In genomic region chr1:109804660-109805059, GRCh38 we compare ENCODE assay signal across 22 cellular contexts. TPM values are rescaled to one million over a fixed set of nuclear protein-coding genes. Genes with fewer than 3 reads are reported as not detected.
DNase-seq lines count a peak whose midpoint lies in the region; TF ChIP-seq lines count a peak whose summit lies in the region.
"Had no signal": no experiment of that assay in that cellular context is flagged by ENCODE, and none has a peak within 500 bp of the region (broad histone marks: within the 10 kb centered on the region; RNA-seq: fewer than 3 reads in every experiment).

No MANE protein-coding gene starts in this region.

- POLR2A ChIA-PET in activated CD4-positive, alpha-beta memory T cell treated with anti-CD3 and anti-CD28 coated beads, Interleukin-2, amount 10 ng/mL, durations not matched to agents 7 days and 5 days (lab: Charles Lee) = interaction anchor here (1.7 to 6.8 kb wide), 4 partner anchors 8 to 101 kb away, joined by 6 to 137 read pairs (median 42); no protein-coding TSS in a partner anchor

- peak overlapping the region; percentile 93 for H3K27ac Mint-ChIP-seq in T-helper 2 cell treated with Interferon-gamma antibody and Interleukin-4, amounts not matched to agents 5 μg/mL and 100 μg/mL, for 36 hours
- H3K27ac Mint-ChIP-seq in activated CD4-positive, alpha-beta memory T cell treated with anti-CD3 and anti-CD28 coated beads, Interleukin-2, amount 10 ng/mL, durations not matched to agents 7 days and 5 days = peak overlapping the region; percentile 100
- peak overlapping the region; percentile 70 for H3K27ac Mint-ChIP-seq in endothelial cell (ENCODE audit: unreplicated experiment)

- no peak for DNase-seq in T-helper 2 cell treated with Interferon-gamma antibody and Interleukin-4, amounts not matched to agents 5 μg/mL and 100 μg/mL, for 36 hours (ENCODE audit: low spot score)
- DNase-seq in T-helper 2 cell = no peak
- no peak for DNase-seq in activated CD4-positive, alpha-beta memory T cell treated with anti-CD3 and anti-CD28 coated beads, Interleukin-2, amount 10 ng/mL, durations not matched to agents 7 days and 5 days
- no peak for DNase-seq in endothelial cell (ENCODE audit: low spot score)
- DNase-seq in NCI-H146 treated with DMSO at 0.1 percent for 48 hours (lab: John Stamatoyannopoulos, UW; ENCODE audit: unreplicated experiment) = no peak
- DNase-seq in OCI-M2 (lab: John Stamatoyannopoulos, UW; ENCODE audit: unreplicated experiment) = no peak
- no peak for DNase-seq in retina
- DNase-seq: 8988T; activated CD4-positive, alpha-beta T cell treated with anti-CD3 and anti-CD28 coated beads for 4 hours; cortex of kidney; KG1; MV-4-11; NCI-H187 had no signal

- no peaks in the 10 kb centered on the region for H3K27me3 Mint-ChIP-seq in T-helper 2 cell treated with Interferon-gamma antibody and Interleukin-4, amounts not matched to agents 5 μg/mL and 100 μg/mL, for 36 hours (ENCODE audit: low read depth)
- no peaks in the 10 kb centered on the region for H3K27me3 Mint-ChIP-seq in activated CD4-positive, alpha-beta memory T cell treated with anti-CD3 and anti-CD28 coated beads, Interleukin-2, amount 10 ng/mL, durations not matched to agents 7 days and 5 days
- peaks cover 8% of the 10 kb centered on the region for H3K27me3 Mint-ChIP-seq in endothelial cell (ENCODE audit: unreplicated experiment)

- H4K20me1 ChIP-seq in BLaER1 treated with 17β-estradiol and CSF1 and Interleukin-3, amounts not matched to agents 10 nM and 100 nM = no peaks in the 10 kb centered on the region

- no peaks in the 10 kb centered on the region for H3K9me3 Mint-ChIP-seq in T-helper 2 cell treated with Interferon-gamma antibody and Interleukin-4, amounts not matched to agents 5 μg/mL and 100 μg/mL, for 36 hours
- H3K9me3 Mint-ChIP-seq in activated CD4-positive, alpha-beta memory T cell treated with anti-CD3 and anti-CD28 coated beads, Interleukin-2, amount 10 ng/mL, durations not matched to agents 7 days and 5 days = no peaks in the 10 kb centered on the region
- H3K9me3 Mint-ChIP-seq in endothelial cell (ENCODE audit: unreplicated experiment) = no peaks in the 10 kb centered on the region
- H3K9me3 Mint-ChIP-seq: activated T-helper 1 cell treated with anti-CD3 and anti-CD28 coated beads, Interleukin-12 subunit alpha, Interleukin-12 subunit beta, Interleukin-2, Interleukin-4 antibody, amounts not matched to agents 30 ng/mL and 10 ng/mL and 1 ng/mL, durations not matched to agents 14 hours and 24 hours and 36 hours had no signal

- CTCF ChIA-PET in activated CD4-positive, alpha-beta memory T cell treated with anti-CD3 and anti-CD28 coated beads, Interleukin-2, amount 10 ng/mL, durations not matched to agents 7 days and 5 days (lab: Charles Lee) = interaction anchor here (1.0 to 5.0 kb wide), 6 partner anchors 9 to 289 kb away, joined by 3 to 39 read pairs (median 8); partner anchors contain the start of gene AHCYL1

- no peaks in the 10 kb centered on the region for H3K27me3 ChIP-seq in BLaER1 treated with 17β-estradiol and CSF1 and Interleukin-3, amounts not matched to agents 10 nM and 100 nM
- H3K27me3 ChIP-seq: adrenal gland, right atrium auricular region had no signal

- peak overlapping the region in 2 of 10 experiments; percentile 5 to 42; a peak in 2 of 20 replicates for H3K4me3 ChIP-seq in BLaER1 treated with 17β-estradiol and CSF1 and Interleukin-3, amounts not matched to agents 10 nM and 100 nM
- H3K4me3 ChIP-seq: adrenal gland, GM12878, lung, right atrium auricular region had no signal

- peak overlapping the region; percentile 70 to 97 (median 82) for H3K4me2 ChIP-seq in BLaER1 treated with 17β-estradiol and CSF1 and Interleukin-3, amounts not matched to agents 10 nM and 100 nM

- peak overlapping the region in 9 of 11 experiments; percentile 39 to 88 (median 80); a peak in 17 of 22 replicates for H3K27ac ChIP-seq in BLaER1 treated with 17β-estradiol and CSF1 and Interleukin-3, amounts not matched to agents 10 nM and 100 nM
- H3K27ac ChIP-seq: adrenal gland, right atrium auricular region had no signal

- H3K4me3 Mint-ChIP-seq in T-helper 2 cell treated with Interferon-gamma antibody and Interleukin-4, amounts not matched to agents 5 μg/mL and 100 μg/mL, for 36 hours = peak overlapping the region; percentile 74
- H3K4me3 Mint-ChIP-seq in activated CD4-positive, alpha-beta memory T cell treated with anti-CD3 and anti-CD28 coated beads, Interleukin-2, amount 10 ng/mL, durations not matched to agents 7 days and 5 days = no peak overlapping the region
- H3K4me3 Mint-ChIP-seq in endothelial cell (ENCODE audit: unreplicated experiment) = no peak overlapping the region

- H3K36me3 ChIP-seq in BLaER1 treated with 17β-estradiol and CSF1 and Interleukin-3, amounts not matched to agents 10 nM and 100 nM = no peaks in the 10 kb centered on the region
- H3K36me3 ChIP-seq: adrenal gland, right atrium auricular region had no signal

- H3K9me3 ChIP-seq in BLaER1 treated with 17β-estradiol and CSF1 and Interleukin-3, amounts not matched to agents 10 nM and 100 nM (replicated peaks in 1 of 11) = no peaks in the 10 kb centered on the region
- H3K9me3 ChIP-seq: adrenal gland, right atrium auricular region had no signal

- no peak for TF ChIP-seq CTCF in endothelial cell (IDR thresholded peaks at IDR 0.05; ENCODE audit: unreplicated experiment)

- peaks cover 49 to 99% (median 88%) of the 10 kb centered on the region in 10 experiments for H3K4me1 ChIP-seq in BLaER1 treated with 17β-estradiol and CSF1 and Interleukin-3, amounts not matched to agents 10 nM and 100 nM
- H3K4me1 ChIP-seq: adrenal gland had no signal

- H3K36me3 Mint-ChIP-seq in T-helper 2 cell treated with Interferon-gamma antibody and Interleukin-4, amounts not matched to agents 5 μg/mL and 100 μg/mL, for 36 hours (ENCODE audit: low read depth) = peaks cover 2% of the 10 kb centered on the region
- H3K36me3 Mint-ChIP-seq in activated CD4-positive, alpha-beta memory T cell treated with anti-CD3 and anti-CD28 coated beads, Interleukin-2, amount 10 ng/mL, durations not matched to agents 7 days and 5 days (ENCODE audit: low read depth) = no peaks in the 10 kb centered on the region
- no peaks in the 10 kb centered on the region for H3K36me3 Mint-ChIP-seq in endothelial cell (ENCODE audit: low read depth, unreplicated experiment)

- peaks cover 72% of the 10 kb centered on the region for H3K4me1 Mint-ChIP-seq in T-helper 2 cell treated with Interferon-gamma antibody and Interleukin-4, amounts not matched to agents 5 μg/mL and 100 μg/mL, for 36 hours (ENCODE audit: low read depth)
- peaks cover 80% of the 10 kb centered on the region for H3K4me1 Mint-ChIP-seq in activated CD4-positive, alpha-beta memory T cell treated with anti-CD3 and anti-CD28 coated beads, Interleukin-2, amount 10 ng/mL, durations not matched to agents 7 days and 5 days
- peaks cover 5% of the 10 kb centered on the region for H3K4me1 Mint-ChIP-seq in endothelial cell (ENCODE audit: unreplicated experiment)

- H3K9ac ChIP-seq in BLaER1 treated with 17β-estradiol and CSF1 and Interleukin-3, amounts not matched to agents 10 nM and 100 nM = peak overlapping the region in 8 of 11 experiments; percentile 56 to 73 (median 67); a peak in 14 of 22 replicates

RNA-seq across cellular contexts. Expression of gene EPS8L3, which starts 40.9 kb away (rescaled TPM):
- total RNA-seq in activated CD4-positive, alpha-beta memory T cell treated with anti-CD3 and anti-CD28 coated beads, Interleukin-2, amount 10 ng/mL, durations not matched to agents 7 days and 5 days = not detected
- not detected for total RNA-seq in endothelial cell (ENCODE audit: unreplicated experiment)
- total RNA-seq: activated T-helper 1 cell treated with anti-CD3 and anti-CD28 coated beads, Interleukin-12 subunit alpha, Interleukin-12 subunit beta, Interleukin-2, Interleukin-4 antibody, amounts not matched to agents 30 ng/mL and 10 ng/mL and 1 ng/mL, durations not matched to agents 14 hours and 24 hours and 36 hours; fibroblast of lung; glomerular endothelial cell; GM12878; osteoblast had no signal
